Comparison of ENCODE assay signal across 10 cellular contexts in genomic region chr2:230230087-230230486, GRCh38. TPM values are rescaled to one million over a fixed set of nuclear protein-coding genes. Genes with fewer than 3 reads are reported as not detected.
DNase-seq lines count a peak whose midpoint lies in the region; ATAC-seq and TF ChIP-seq lines count a peak whose summit lies in the region.
"Had no signal": no experiment of that assay in that cellular context is flagged by ENCODE, and none has a peak within 500 bp of the region (broad histone marks: within the 10 kb centered on the region; RNA-seq: fewer than 3 reads in every experiment).

No MANE protein-coding gene starts in this region.

- peak overlapping the region; percentile 92 for H3K4me3 Mint-ChIP-seq in activated B cell treated with CpG ODN at 0.5 μM for 24 hours

- H4K20me1 ChIP-seq in HCT116 (ENCODE audit: insufficient read depth), result no peaks in the 10 kb centered on the region

- RAD21 ChIA-PET in HCT116 (lab: Charles Lee; ENCODE audit: low non-redundant PET in 1 of 2, low total read pairs in 2 of 2, uncharacterized antibody in 2 of 2, unreplicated experiment in 2 of 2), result no interaction called here

- CTCF ChIA-PET in HCT116 (lab: Charles Lee) (no interaction called here), activated B cell treated with CpG ODN at 0.5 μM for 24 hours (lab: Charles Lee) (interaction anchor here (1.1 to 1.4 kb wide), 3 partner anchors 22 to 381 kb away, joined by 3 to 5 read pairs (median 3); no protein-coding TSS in a partner anchor)

- POLR2A ChIA-PET in HCT116 (lab: Charles Lee), result no interaction called here
- POLR2A ChIA-PET in activated B cell treated with CpG ODN at 0.5 μM for 24 hours (lab: Charles Lee), result interaction anchor here (3.0 to 12.2 kb wide), 2 partner anchors 12 to 22 kb away, joined by 27 to 268 read pairs; partner anchors contain the start of gene SP110

- H3K4me1 Mint-ChIP-seq in activated B cell treated with CpG ODN at 0.5 μM for 24 hours, result peaks cover 86% of the 10 kb centered on the region

- 0 out of 2 replicates have a peak overlapping the region, but pooled peaks have one; percentile 12 for H3K4me2 ChIP-seq in HCT116 (ENCODE audit: low read length)

- H3K36me3 ChIP-seq in HCT116 (ENCODE audit: control insufficient read depth in 1 of 2, insufficient read depth in 2 of 2, low read length in 2 of 2) (no peaks in the 10 kb centered on the region), colonic mucosa (no peaks in the 10 kb centered on the region), BE2C (no peaks in the 10 kb centered on the region)

- DNase-seq in AG10803 (ENCODE audit: low read depth) (peak; percentile 9), HCT116 (ENCODE audit: low read depth, low spot score) (no peak), activated B cell treated with CpG ODN at 0.5 μM for 24 hours (no peak), fibroblast of the conjunctiva (ENCODE audit: low read depth) (peak; percentile 6), colonic mucosa (no peak), BE2C (no peak), DMS79 treated with DMSO at 0.1 percent for 48 hours (lab: John Stamatoyannopoulos, UW) (no peak)
- DNase-seq: COR-L47 had no signal

- H3K4me1 ChIP-seq in HCT116 (ENCODE audit: control insufficient read depth in 1 of 2, insufficient read depth in 2 of 2, low read length in 2 of 2) (peaks cover 0 to 6% of the 10 kb centered on the region in 2 experiments; a peak in 1 of 4 replicates), colonic mucosa (no peaks in the 10 kb centered on the region), BE2C (no peaks in the 10 kb centered on the region)

- H3K9me3 Mint-ChIP-seq in activated B cell treated with CpG ODN at 0.5 μM for 24 hours, result peaks cover 8% of the 10 kb centered on the region

- H3K27me3 ChIP-seq in HCT116 (ENCODE audit: insufficient read depth, low read length) (no peaks in the 10 kb centered on the region), colonic mucosa (no peaks in the 10 kb centered on the region), BE2C (peaks cover 3% of the 10 kb centered on the region)

- H3K9me3 ChIP-seq in HCT116 (ENCODE audit: control insufficient read depth in 1 of 2, insufficient read depth in 1 of 2, low read depth in 1 of 2, low read length in 2 of 2), result no peaks in the 10 kb centered on the region
- no peaks in the 10 kb centered on the region for H3K9me3 ChIP-seq in colonic mucosa
- H3K9me3 ChIP-seq in BE2C, result no peaks in the 10 kb centered on the region

- TF ChIP-seq POLR2A in HCT116 (IDR thresholded peaks at IDR 0.05; ENCODE audit: borderline replicate concordance, extremely low read depth, insufficient read depth, insufficient read length), result no peak

- H2AFZ ChIP-seq in HCT116 (ENCODE audit: low read depth, low read length, poor library complexity, severe bottlenecking), result peak overlapping the region; percentile 57

- H3K27me3 Mint-ChIP-seq in activated B cell treated with CpG ODN at 0.5 μM for 24 hours, result no peaks in the 10 kb centered on the region

- H3K27ac Mint-ChIP-seq in activated B cell treated with CpG ODN at 0.5 μM for 24 hours, result peak overlapping the region; percentile 98

- H3K27ac ChIP-seq in HCT116 (ENCODE audit: low read depth, low read length) (no peak overlapping the region), colonic mucosa (no peak overlapping the region)

- no TSS peak for BruUV-seq in HCT116 (replicated peaks; lab: Mats Ljungman, UMichigan)

- peaks cover 66% of the 10 kb centered on the region for H3K36me3 Mint-ChIP-seq in activated B cell treated with CpG ODN at 0.5 μM for 24 hours (ENCODE audit: low read depth)

- no peak overlapping the region for H3K9ac ChIP-seq in HCT116 (ENCODE audit: low read length)
- no peak overlapping the region for H3K9ac ChIP-seq in colonic mucosa (ENCODE audit: low read depth in 2 of 2, low read length in 2 of 2)

- no peak for TF ChIP-seq CTCF in AG10803 (conservative IDR thresholded peaks at IDR 0.05; ENCODE audit: low read length)
- no peak for TF ChIP-seq CTCF in HCT116 (IDR thresholded peaks at IDR 0.05 in 2 of 3, conservative IDR thresholded peaks at IDR 0.05 in 1 of 3; ENCODE audit: borderline replicate concordance in 1 of 3, insufficient read depth in 1 of 3, low read depth in 2 of 3, low read length in 2 of 3)
- no peak for TF ChIP-seq CTCF in activated B cell treated with CpG ODN at 0.5 μM for 24 hours (IDR thresholded peaks at IDR 0.05)
- no peak for TF ChIP-seq CTCF in colonic mucosa (IDR thresholded peaks at IDR 0.05)
- no peak for TF ChIP-seq CTCF in BE2C (IDR thresholded peaks at IDR 0.05; ENCODE audit: low read depth, low read length)

- TF ChIP-seq RAD21 in HCT116 (IDR thresholded peaks at IDR 0.05; ENCODE audit: low read depth), result no peak

- ATAC-seq in HCT116, result no peak
- ATAC-seq in activated B cell treated with CpG ODN at 0.5 μM for 24 hours (ENCODE audit: low read depth), result no peak
- ATAC-seq in GM21825 (IDR thresholded peaks at IDR 0.05; ENCODE audit: unreplicated experiment), result no peak
- ATAC-seq: Panc1 had no signal

- H3K4me3 ChIP-seq in AG10803 (ENCODE audit: low read length), result no peak overlapping the region
- H3K4me3 ChIP-seq in HCT116 (replicated peaks in 1 of 2; ENCODE audit: low read depth in 1 of 2, low read length in 2 of 2), result no peak overlapping the region
- no peak overlapping the region for H3K4me3 ChIP-seq in colonic mucosa
- H3K4me3 ChIP-seq in BE2C (ENCODE audit: low read depth, low read length), result no peak overlapping the region

- no peaks in the 10 kb centered on the region for H3K79me2 ChIP-seq in HCT116 (ENCODE audit: insufficient read depth, low read length)

- intact Hi-C loops in HCT116 (cut with micrococcal nuclease), result no loop called here
- intact Hi-C loops in activated B cell treated with CpG ODN at 0.5 μM for 24 hours (cut with micrococcal nuclease), result no loop called here
- intact Hi-C loops in colonic mucosa (cut with DNase I), result no loop called here

- H3K9me2 ChIP-seq in HCT116 (ENCODE audit: insufficient read depth), result no peaks in the 10 kb centered on the region

TF ChIP-seq in HCT116, 20 proteins besides CTCF, POLR2A, EP300 and RAD21:
- TF ChIP-seq FOSL1 (IDR thresholded peaks at IDR 0.05; ENCODE audit: low read depth) (no peak), ZNF274 (IDR thresholded peaks at IDR 0.05; ENCODE audit: low read depth, low read length) (no peak), TCF7L2 (IDR thresholded peaks at IDR 0.05; ENCODE audit: borderline replicate concordance, extremely low read depth, insufficient read depth, insufficient read length) (no peak), SP1 (IDR thresholded peaks at IDR 0.05; ENCODE audit: low read depth) (no peak), ZBTB33 (IDR thresholded peaks at IDR 0.05; ENCODE audit: extremely low read depth, insufficient replicate concordance, low read length) (no peak), CBX3 (IDR thresholded peaks at IDR 0.05; ENCODE audit: low read depth) (no peak), EZH2phosphoT487 (IDR thresholded peaks at IDR 0.05; ENCODE audit: borderline replicate concordance) (no peak), SIN3A (IDR thresholded peaks at IDR 0.05; ENCODE audit: low read depth) (no peak), YY1 (IDR thresholded peaks at IDR 0.05; ENCODE audit: extremely low read depth, insufficient replicate concordance, low read depth, low read length) (no peak)
- TF ChIP-seq, protein P1, sequence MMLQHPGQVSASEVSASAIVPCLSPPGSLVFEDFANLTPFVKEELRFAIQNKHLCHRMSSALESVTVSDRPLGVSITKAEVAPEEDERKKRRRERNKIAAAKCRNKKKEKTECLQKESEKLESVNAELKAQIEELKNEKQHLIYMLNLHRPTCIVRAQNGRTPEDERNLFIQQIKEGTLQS (IDR thresholded peaks at IDR 0.05), result no peak
- TF ChIP-seq, protein P2, sequence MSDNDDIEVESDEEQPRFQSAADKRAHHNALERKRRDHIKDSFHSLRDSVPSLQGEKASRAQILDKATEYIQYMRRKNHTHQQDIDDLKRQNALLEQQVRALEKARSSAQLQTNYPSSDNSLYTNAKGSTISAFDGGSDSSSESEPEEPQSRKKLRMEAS (IDR thresholded peaks at IDR 0.05), result no peak

RNA-seq across cellular contexts. Expression of gene SP140, which starts 4.6 kb away (rescaled TPM):
- total RNA-seq in HCT116 (2021; ENCODE audit: unreplicated experiment) (2.6 TPM), activated B cell treated with CpG ODN at 0.5 μM for 24 hours (295 and 330 TPM in 2 replicates), colonic mucosa (1 to 10 TPM; 1.7 to 2.2 TPM)
- 0.81 and 1.1 TPM in 2 replicates for polyA plus RNA-seq in HCT116 (2012)
- polyA plus RNA-seq in BE2C (2012; ENCODE audit: insufficient read depth, insufficient read length, low read depth), result 0.39 TPM

RNA-seq across cellular contexts. Expression of gene SP110, which starts 10.3 kb away (rescaled TPM):
- 8.5 TPM for total RNA-seq in HCT116 (2021; ENCODE audit: unreplicated experiment)
- 4.1 and 6.2 TPM in 2 replicates for polyA plus RNA-seq in HCT116 (2012)
- 139 and 147 TPM in 2 replicates for total RNA-seq in activated B cell treated with CpG ODN at 0.5 μM for 24 hours
- total RNA-seq in colonic mucosa, result 10 to 100 TPM; 10.8 to 11.6 TPM
- not detected for polyA plus RNA-seq in BE2C (2012; ENCODE audit: insufficient read depth, insufficient read length, low read depth)

Comparison
In these comparisons a context has a peak if more than half of its experiments do, and no peak if none do; other contexts are left out.
1. DNase-seq: peak in AG10803 (single experiment) and fibroblast of the conjunctiva (single experiment); none in HCT116 (single experiment), activated B cell treated with CpG ODN at 0.5 μM for 24 hours (single experiment), colonic mucosa (single experiment), BE2C (single experiment) and DMS79 treated with DMSO at 0.1 percent for 48 hours (single experiment).
2. RNA of gene SP140, which starts 4.6 kb away (total RNA-seq): 295 to 330 TPM in activated B cell treated with CpG ODN at 0.5 μM for 24 hours; 2.6 TPM in HCT116 (single experiment) and 1.7 to 2.2 TPM in colonic mucosa; every median in the first group is over 10 times any median in the second.
3. RNA of gene SP110, which starts 10.3 kb away (total RNA-seq): 139 to 147 TPM in activated B cell treated with CpG ODN at 0.5 μM for 24 hours; 10.8 to 11.6 TPM in colonic mucosa and 8.5 TPM in HCT116 (single experiment); every median in the first group is over 10 times any median in the second.